Comparison of ENCODE assay signal across 37 cellular contexts in the genomic region with DNA sequence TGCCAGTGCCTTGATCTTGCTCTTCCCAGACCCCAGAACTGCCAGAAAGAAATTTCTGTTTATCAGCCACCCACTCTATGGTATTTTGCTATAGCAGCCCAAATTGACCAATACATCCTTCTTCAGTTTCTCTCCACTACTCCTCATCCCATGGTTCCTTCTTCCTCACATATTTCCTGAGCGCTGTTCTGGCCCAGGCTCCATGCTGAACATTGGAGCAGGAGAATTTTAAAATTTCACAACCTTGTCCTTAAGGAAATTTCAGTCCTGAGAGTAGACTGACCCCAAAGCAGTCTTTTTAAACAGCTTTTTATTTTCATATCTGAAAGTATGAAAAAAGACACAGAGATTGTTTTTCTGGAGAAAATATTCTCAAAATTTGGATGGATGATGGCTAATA.
A peak's percentile ranks its signal among the peaks of the same experiment; 100 is the strongest.
DNase-seq lines count a peak whose midpoint lies in the region; ATAC-seq, FAIRE-seq and TF ChIP-seq lines count a peak whose summit lies in the region.
"Had no signal": no experiment of that assay in that cellular context is flagged by ENCODE, and none has a peak within 500 bp of the region (broad histone marks: within the 10 kb centered on the region; RNA-seq: fewer than 3 reads in every experiment).

No MANE protein-coding gene starts in this region.

- 0 out of 2 replicates have a peak overlapping the region, but pooled peaks have one; percentile 32 for H3K27ac Mint-ChIP-seq in GM23338
- H3K27ac Mint-ChIP-seq: B cell; CD14-positive monocyte; CD4-positive, alpha-beta T cell; CD4-positive, CD25-positive, alpha-beta regulatory T cell; CD8-positive, alpha-beta T cell had no signal

- no peaks in the 10 kb centered on the region for H3K79me2 ChIP-seq in GM23338 (replicated peaks; ENCODE audit: insufficient read depth)

- peak; percentile 39 for FAIRE-seq in GM19239 (lab: Jason Lieb, UNC)
- FAIRE-seq: A204.1, A549, D721Med had no signal

- H2AFZ ChIP-seq in GM23338 = no peak overlapping the region

- no peak overlapping the region for H3K4me3 ChIP-seq in GM23338
- H3K4me3 ChIP-seq: A549; BLaER1; BLaER1 treated with 17β-estradiol and CSF1 and Interleukin-3, amounts not matched to agents 10 nM and 100 nM had no signal

- no peak overlapping the region for H3K4me2 ChIP-seq in GM23338
- H3K4me2 ChIP-seq: A549, BLaER1 had no signal

- H4K20me1 ChIP-seq in GM23338 (replicated peaks; ENCODE audit: insufficient read depth) = no peaks in the 10 kb centered on the region
- H4K20me1 ChIP-seq: BLaER1; BLaER1 treated with 17β-estradiol and CSF1 and Interleukin-3, amounts not matched to agents 10 nM and 100 nM had no signal

- H3K36me3 Mint-ChIP-seq in GM23338 (ENCODE audit: low read depth) = no peaks in the 10 kb centered on the region
- H3K36me3 Mint-ChIP-seq: CD14-positive monocyte; CD4-positive, alpha-beta memory T cell; CD8-positive, alpha-beta memory T cell; CD8-positive, alpha-beta T cell had no signal

- no peak overlapping the region for H3K4me3 Mint-ChIP-seq in GM23338
- H3K4me3 Mint-ChIP-seq: B cell; CD14-positive monocyte; CD4-positive, alpha-beta T cell; CD4-positive, CD25-positive, alpha-beta regulatory T cell; CD8-positive, alpha-beta memory T cell; CD8-positive, alpha-beta T cell had no signal

- H3K36me3 ChIP-seq in GM23338 (ENCODE audit: insufficient read depth) = no peaks in the 10 kb centered on the region
- H3K36me3 ChIP-seq: BE2C; BLaER1; BLaER1 treated with 17β-estradiol and CSF1 and Interleukin-3, amounts not matched to agents 10 nM and 100 nM had no signal

- peaks cover 3% of the 10 kb centered on the region for H3K27me3 Mint-ChIP-seq in GM23338 (ENCODE audit: insufficient read depth, low read depth, poor library complexity)
- H3K27me3 Mint-ChIP-seq: B cell; CD4-positive, alpha-beta memory T cell; CD4-positive, alpha-beta T cell; CD4-positive, CD25-positive, alpha-beta regulatory T cell; CD8-positive, alpha-beta memory T cell had no signal

- no peaks in the 10 kb centered on the region for H3K4me1 ChIP-seq in GM23338 (ENCODE audit: insufficient read depth)
- H3K4me1 ChIP-seq: Caco-2 had no signal

- peak; percentile 54 for ATAC-seq in Right ventricle myocardium inferior
- ATAC-seq in Right ventricle myocardium superior (ENCODE audit: poor library complexity) = peak; percentile 39
- no peak for ATAC-seq in left cardiac atrium
- no peak for ATAC-seq in GM23338
- ATAC-seq in sciatic nerve = no peak
- ATAC-seq: A549; CD8-positive, alpha-beta T cell had no signal

- H3K27me3 ChIP-seq in GM23338 (ENCODE audit: insufficient read depth) = no peaks in the 10 kb centered on the region
- H3K27me3 ChIP-seq: BE2C; BLaER1; BLaER1 treated with 17β-estradiol and CSF1 and Interleukin-3, amounts not matched to agents 10 nM and 100 nM had no signal

- no peaks in the 10 kb centered on the region for H3K9me3 Mint-ChIP-seq in GM23338
- H3K9me3 Mint-ChIP-seq: CD4-positive, alpha-beta memory T cell; CD4-positive, alpha-beta T cell; CD4-positive, CD25-positive, alpha-beta regulatory T cell; CD8-positive, alpha-beta memory T cell; CD8-positive, alpha-beta T cell had no signal

- no peaks in the 10 kb centered on the region for H3K9me2 ChIP-seq in GM23338 (ENCODE audit: insufficient read depth)

- intact Hi-C loops in Right ventricle myocardium inferior (cut with DNase I) (no loop called here), cardiac septum (cut with DNase I) (no loop called here), Right ventricle myocardium superior (cut with DNase I) (no loop called here), left cardiac atrium (cut with DNase I) (no loop called here), sciatic nerve (cut with DNase I) (no loop called here)

- peaks cover 10% of the 10 kb centered on the region for H3K4me1 Mint-ChIP-seq in GM23338

- no peaks in the 10 kb centered on the region for H3F3A ChIP-seq in GM23338 (replicated peaks; ENCODE audit: low read depth)

- DNase-seq in Right ventricle myocardium inferior (ENCODE audit: missing footprints) (no peak), cardiac septum (ENCODE audit: low spot score) (no peak), Right ventricle myocardium superior (no peak), left cardiac atrium (no peak), GM19239 (ENCODE audit: insufficient read length, low spot score) (no peak), GM23338 (ENCODE audit: low spot score) (no peak), sciatic nerve (ENCODE audit: low spot score) (no peak), NCI-H1694 treated with DMSO at 0.1 percent for 48 hours (lab: John Stamatoyannopoulos, UW) (no peak)
- DNase-seq: 8988T; ACHN; AML-193; BE2C; C1 segment of cervical spinal cord; Caco-2; Calu3; CD4-positive, alpha-beta memory T cell; CD4-positive, alpha-beta T cell; CD4-positive, CD25-positive, alpha-beta regulatory T cell; CD8-positive, alpha-beta memory T cell; CD8-positive, alpha-beta T cell; COR-L47; DMS 273 treated with DMSO at 0.1 percent for 48 hours; DMS153; DMS53; DMS79; DMS79 treated with DMSO at 0.1 percent for 48 hours; DND-41; EL had no signal

- no peak overlapping the region for H3K27ac ChIP-seq in GM23338 (ENCODE audit: low read depth)
- H3K27ac ChIP-seq: 22Rv1; A549; BLaER1; BLaER1 treated with 17β-estradiol and CSF1 and Interleukin-3, amounts not matched to agents 10 nM and 100 nM; C4-2B had no signal

- TF ChIP-seq CTCF in GM23338 (conservative IDR thresholded peaks at IDR 0.05; ENCODE audit: low read depth in 2 of 2) = no peak

TF ChIP-seq in GM23338, 12 proteins besides CTCF, POLR2A, EP300 and RAD21:
- no peak for TF ChIP-seq NANOG (IDR thresholded peaks at IDR 0.05; ENCODE audit: borderline replicate concordance)
- TF ChIP-seq JUNB (IDR thresholded peaks at IDR 0.05; ENCODE audit: unreplicated experiment) = no peak

Comparison
In these comparisons a context has a peak if more than half of its experiments do, and no peak if none do; other contexts are left out.
1. ATAC-seq: peak in Right ventricle myocardium inferior (single experiment) and Right ventricle myocardium superior (single experiment); none in left cardiac atrium (0 of 2), GM23338 (single experiment) and sciatic nerve (single experiment).